Comparison of ENCODE assay signal across 1 cellular context in genomic region chr4:6732441-6733357, GRCh38.
TF ChIP-seq lines count a peak whose summit lies in the region.

No MANE protein-coding gene starts in this region.

TF ChIP-seq in K562, 482 proteins besides CTCF, POLR2A, EP300 and RAD21 (continues in another document):
- TF ChIP-seq HES1 (IDR thresholded peaks at IDR 0.05; ENCODE audit: low read depth) (0 out of 2 replicates have a peak, but pooled peaks have one; percentile 21), FOXK2 (conservative IDR thresholded peaks at IDR 0.05 in 1 of 2, IDR thresholded peaks at IDR 0.05 in 1 of 2; ENCODE audit: low read depth in 2 of 2) (no peak), ZNF12 (CRISPR knock-in tag; IDR thresholded peaks at IDR 0.05) (no peak; the same call in 1 of the 2 replicates), WHSC1 (IDR thresholded peaks at IDR 0.05; ENCODE audit: low read length) (no peak), SREBF2 (CRISPR knock-in tag; IDR thresholded peaks at IDR 0.05) (no peak), E2F4 (CRISPR knock-in tag; IDR thresholded peaks at IDR 0.05; ENCODE audit: low read depth) (no peak), MTA2 (IDR thresholded peaks at IDR 0.05; ENCODE audit: low read depth) (peak; percentile 9; the same call in 1 of the 2 replicates), E2F1 (CRISPR knock-in tag; IDR thresholded peaks at IDR 0.05) (no peak; the same call in none of the 2 replicates), ZNF785 (CRISPR knock-in tag; IDR thresholded peaks at IDR 0.05) (no peak), PATZ1 (CRISPR knock-in tag; IDR thresholded peaks at IDR 0.05; ENCODE audit: borderline replicate concordance) (0 out of 2 replicates have a peak, but pooled peaks have one; percentile 6), SMARCB1 (IDR thresholded peaks at IDR 0.05; ENCODE audit: insufficient read length, low read depth) (no peak), RFX5 (IDR thresholded peaks at IDR 0.05; ENCODE audit: low read depth, low read length) (no peak), ERF (CRISPR knock-in tag; IDR thresholded peaks at IDR 0.05) (peak; percentile 17; the same call in 1 of the 2 replicates), ZBTB7A (IDR thresholded peaks at IDR 0.05; ENCODE audit: borderline replicate concordance, control insufficient read depth, low read depth, low read length) (peak; percentile 50; the same call in 1 of the 2 replicates), ZBTB17 (CRISPR knock-in tag; IDR thresholded peaks at IDR 0.05) (no peak; the same call in 1 of the 2 replicates), CHD4 (IDR thresholded peaks at IDR 0.05; ENCODE audit: insufficient read depth, insufficient replicate concordance, low read depth, low read length, poor library complexity, severe bottlenecking) (no peak), TARDBP (IDR thresholded peaks at IDR 0.05) (no peak), FOXJ3 (CRISPR knock-in tag; IDR thresholded peaks at IDR 0.05) (no peak), ZNF561 (CRISPR knock-in tag; conservative IDR thresholded peaks at IDR 0.05) (no peak), ZBTB40 (IDR thresholded peaks at IDR 0.05) (no peak), ZBTB40 (CRISPR knock-in tag; IDR thresholded peaks at IDR 0.05) (no peak), HMGN3 (IDR thresholded peaks at IDR 0.05; ENCODE audit: borderline replicate concordance, extremely low read depth, insufficient read length, low read depth, low read length) (peak; percentile 92), ARID4B (CRISPR knock-in tag; IDR thresholded peaks at IDR 0.05) (no peak), HBP1 (CRISPR knock-in tag; IDR thresholded peaks at IDR 0.05) (no peak), CBX8 (IDR thresholded peaks at IDR 0.05; ENCODE audit: borderline replicate concordance, extremely low read depth, low read depth, low read length, poor library complexity, severe bottlenecking) (no peak), TAL1 (IDR thresholded peaks at IDR 0.05) (peak; percentile 40), ZNF586 (CRISPR knock-in tag; conservative IDR thresholded peaks at IDR 0.05) (no peak), TAF1 (IDR thresholded peaks at IDR 0.05; ENCODE audit: control insufficient read depth, extremely low read depth, insufficient read depth, low read length, severe bottlenecking) (peak; percentile 60), FUS (optimal IDR thresholded peaks at IDR 0.05; ENCODE audit: low read depth, low read length) (no peak), ETS2 (tag; IDR thresholded peaks at IDR 0.05; ENCODE audit: borderline replicate concordance, poor library complexity, severe bottlenecking) (no peak), ZC3H11A (IDR thresholded peaks at IDR 0.05; ENCODE audit: low read depth, low read length) (no peak), RB1 (IDR thresholded peaks at IDR 0.05; ENCODE audit: low read depth) (0 out of 2 replicates have a peak, but pooled peaks have one; percentile 17), MCM3 (IDR thresholded peaks at IDR 0.05) (no peak), ZFP36 (IDR thresholded peaks at IDR 0.05; ENCODE audit: low read depth, low read length, partially characterized antibody) (no peak), TCF7L2 (IDR thresholded peaks at IDR 0.05; ENCODE audit: low read depth, low read length) (no peak), IRF1 (CRISPR knock-in tag; IDR thresholded peaks at IDR 0.05; ENCODE audit: borderline replicate concordance) (no peak), ZNF253 (CRISPR knock-in tag; conservative IDR thresholded peaks at IDR 0.05) (no peak), C11orf30 (IDR thresholded peaks at IDR 0.05; ENCODE audit: low read depth) (peak; percentile 99), KLF10 (CRISPR knock-in tag; IDR thresholded peaks at IDR 0.05) (no peak), TBP (optimal IDR thresholded peaks at IDR 0.05; ENCODE audit: low read depth, low read length) (peak; percentile 60), ZNF23 (CRISPR knock-in tag; IDR thresholded peaks at IDR 0.05) (no peak), ZNF764 (CRISPR knock-in tag; IDR thresholded peaks at IDR 0.05; ENCODE audit: low read depth) (no peak)
